In the genomic region with DNA sequence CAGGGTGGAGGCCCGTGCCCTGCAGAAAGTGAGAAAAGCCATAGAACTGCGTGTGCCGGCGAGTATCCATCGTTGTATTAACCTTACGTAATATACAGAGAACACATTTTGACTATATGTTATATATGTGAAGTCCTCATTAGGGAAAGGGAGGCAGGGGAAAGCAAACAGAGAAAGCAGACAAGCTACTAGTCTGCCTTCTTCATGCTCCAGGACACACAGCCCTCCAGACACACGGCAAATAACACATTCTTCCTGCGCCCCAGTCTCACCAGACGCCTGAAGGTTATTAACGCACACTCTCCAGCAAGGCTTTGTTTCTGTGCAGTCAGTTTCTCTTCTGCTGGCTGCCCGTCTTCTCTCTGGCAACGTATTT, we compare ENCODE assay signal across 19 cellular contexts. TPM values are rescaled to one million over a fixed set of nuclear protein-coding genes. Genes with fewer than 3 reads are reported as not detected.
DNase-seq lines count a peak whose midpoint lies in the region; ATAC-seq, FAIRE-seq and TF ChIP-seq lines count a peak whose summit lies in the region.
"Had no signal": no experiment of that assay in that cellular context is flagged by ENCODE, and none has a peak within 500 bp of the region (broad histone marks: within the 10 kb centered on the region; RNA-seq: fewer than 3 reads in every experiment).

No MANE protein-coding gene starts in this region.

- peak; percentile 22 to 27 for ATAC-seq in activated T-cell treated with anti-CD3 and anti-CD28 coated beads, Interleukin-2, amount 50 U/mL, for 72 hours (replicated peaks in 1 of 2)
- ATAC-seq in activated T-helper 17 cell treated with anti-CD3 and anti-CD28 coated beads, Interleukin-2, amount 50 U/mL, for 72 hours (replicated peaks), result no peak
- ATAC-seq in stimulated activated effector memory CD8-positive, alpha-beta T cell treated with anti-CD3 and anti-CD28 coated beads, Interleukin-12 subunit alpha, Interleukin-12 subunit beta, amount 100 ng/mL, for 72 hours, result no peak

- FAIRE-seq in H54 (lab: Jason Lieb, UNC) (no peak), frontal cortex (lab: Jason Lieb, UNC) (no peak)

- no peaks in the 10 kb centered on the region for H3K4me1 ChIP-seq in iPS-15b (ENCODE audit: control insufficient read depth, insufficient read depth, low read length)

- H3K9ac ChIP-seq in iPS-15b (ENCODE audit: low read depth, low read length), result no peak overlapping the region

- no peak for TF ChIP-seq CTCF in chondrocyte (IDR thresholded peaks at IDR 0.05)

- peaks cover 14% of the 10 kb centered on the region for H3K27me3 Mint-ChIP-seq in activated T-cell treated with anti-CD3 and anti-CD28 coated beads, Interleukin-2, amount 50 U/mL, for 72 hours (ENCODE audit: low read depth)
- H3K27me3 Mint-ChIP-seq in activated T-helper 17 cell treated with anti-CD3 and anti-CD28 coated beads, Interleukin-2, amount 50 U/mL, for 72 hours, result peaks cover 3% of the 10 kb centered on the region
- H3K27me3 Mint-ChIP-seq in chondrocyte (ENCODE audit: low read depth), result no peaks in the 10 kb centered on the region

- H3K36me3 Mint-ChIP-seq in activated T-cell treated with anti-CD3 and anti-CD28 coated beads, Interleukin-2, amount 50 U/mL, for 72 hours (ENCODE audit: insufficient read depth in 2 of 2), result peaks cover 5% of the 10 kb centered on the region in 2 donors
- no peaks in the 10 kb centered on the region for H3K36me3 Mint-ChIP-seq in activated T-helper 17 cell treated with anti-CD3 and anti-CD28 coated beads, Interleukin-2, amount 50 U/mL, for 72 hours (ENCODE audit: low read depth)
- peaks cover 6% of the 10 kb centered on the region for H3K36me3 Mint-ChIP-seq in stimulated activated effector memory CD8-positive, alpha-beta T cell treated with anti-CD3 and anti-CD28 coated beads, Interleukin-12 subunit alpha, Interleukin-12 subunit beta, amount 100 ng/mL, for 72 hours
- H3K36me3 Mint-ChIP-seq in chondrocyte (ENCODE audit: low read depth), result peaks cover 6% of the 10 kb centered on the region

- H3K9me3 ChIP-seq in iPS-15b (ENCODE audit: control insufficient read depth, insufficient read depth, low read length), result no peaks in the 10 kb centered on the region
- H3K9me3 ChIP-seq: upper lobe of right lung had no signal

- peaks cover 8% of the 10 kb centered on the region for H3K36me3 ChIP-seq in iPS-15b (ENCODE audit: control insufficient read depth, insufficient read depth, low read length)

- DNase-seq in activated T-cell treated with anti-CD3 and anti-CD28 coated beads, Interleukin-2, amount 50 U/mL, for 72 hours, result no peak
- DNase-seq in activated T-cell treated with anti-CD3 and anti-CD28 coated beads for 4 hours (no peak), H54 (ENCODE audit: insufficient read length, low spot score) (no peak), chondrocyte (ENCODE audit: low spot score) (no peak), frontal cortex (ENCODE audit: low spot score in 2 of 2) (no peak)
- no peak for DNase-seq in stimulated activated effector memory CD8-positive, alpha-beta T cell treated with anti-CD3 and anti-CD28 coated beads, Interleukin-12 subunit alpha, Interleukin-12 subunit beta, amount 100 ng/mL, for 72 hours (ENCODE audit: low spot score in 2 of 2)
- DNase-seq: 8988T; activated CD4-positive, alpha-beta memory T cell treated with anti-CD3 and anti-CD28 coated beads for 36 hours; brain microvascular endothelial cell; kidney glomerular epithelial cell; NCI-H1092; right cardiac atrium; SIG-M5; stimulated activated CD4-positive, alpha-beta T cell treated with anti-CD3 and anti-CD28 coated beads, Interleukin-2, amount 100 ng/mL, for 24 hours had no signal

- peaks cover 9% of the 10 kb centered on the region for H3K4me1 Mint-ChIP-seq in activated T-cell treated with anti-CD3 and anti-CD28 coated beads, Interleukin-2, amount 50 U/mL, for 72 hours (ENCODE audit: low read depth)
- no peaks in the 10 kb centered on the region for H3K4me1 Mint-ChIP-seq in activated T-helper 17 cell treated with anti-CD3 and anti-CD28 coated beads, Interleukin-2, amount 50 U/mL, for 72 hours
- H3K4me1 Mint-ChIP-seq in stimulated activated effector memory CD8-positive, alpha-beta T cell treated with anti-CD3 and anti-CD28 coated beads, Interleukin-12 subunit alpha, Interleukin-12 subunit beta, amount 100 ng/mL, for 72 hours, result peaks cover 16% of the 10 kb centered on the region
- peaks cover 14% of the 10 kb centered on the region for H3K4me1 Mint-ChIP-seq in chondrocyte (ENCODE audit: low read depth)

- TF ChIP-seq POLR2A in H54 (IDR thresholded peaks at IDR 0.05; ENCODE audit: low read depth, low read length), result no peak

- H3K4me3 Mint-ChIP-seq in activated T-cell treated with anti-CD3 and anti-CD28 coated beads, Interleukin-2, amount 50 U/mL, for 72 hours, result peak overlapping the region; percentile 13 to 32
- peak overlapping the region; percentile 7 for H3K4me3 Mint-ChIP-seq in activated T-helper 17 cell treated with anti-CD3 and anti-CD28 coated beads, Interleukin-2, amount 50 U/mL, for 72 hours
- H3K4me3 Mint-ChIP-seq in stimulated activated effector memory CD8-positive, alpha-beta T cell treated with anti-CD3 and anti-CD28 coated beads, Interleukin-12 subunit alpha, Interleukin-12 subunit beta, amount 100 ng/mL, for 72 hours, result no peak overlapping the region
- H3K4me3 Mint-ChIP-seq in chondrocyte (ENCODE audit: unreplicated experiment), result no peak overlapping the region
- H3K4me3 Mint-ChIP-seq: activated CD4-positive, alpha-beta memory T cell treated with anti-CD3 and anti-CD28 coated beads for 36 hours had no signal

- H3K27me3 ChIP-seq in iPS-15b (ENCODE audit: control insufficient read depth, insufficient read depth, low read length), result no peaks in the 10 kb centered on the region
- H3K27me3 ChIP-seq: brain microvascular endothelial cell, upper lobe of right lung had no signal

- H3K9me3 Mint-ChIP-seq in activated T-cell treated with anti-CD3 and anti-CD28 coated beads, Interleukin-2, amount 50 U/mL, for 72 hours, result peaks cover under 1 to 4% of the 10 kb centered on the region in 2 donors
- peaks cover 3% of the 10 kb centered on the region for H3K9me3 Mint-ChIP-seq in activated T-helper 17 cell treated with anti-CD3 and anti-CD28 coated beads, Interleukin-2, amount 50 U/mL, for 72 hours
- peaks cover 4% of the 10 kb centered on the region for H3K9me3 Mint-ChIP-seq in stimulated activated effector memory CD8-positive, alpha-beta T cell treated with anti-CD3 and anti-CD28 coated beads, Interleukin-12 subunit alpha, Interleukin-12 subunit beta, amount 100 ng/mL, for 72 hours
- H3K9me3 Mint-ChIP-seq in chondrocyte (ENCODE audit: low read depth), result peaks cover 5% of the 10 kb centered on the region

- H3K4me3 ChIP-seq in iPS-15b (ENCODE audit: low read depth, low read length), result peak overlapping the region; percentile 53
- H3K4me3 ChIP-seq: upper lobe of right lung had no signal

- H3K27ac Mint-ChIP-seq in activated T-cell treated with anti-CD3 and anti-CD28 coated beads, Interleukin-2, amount 50 U/mL, for 72 hours, result no peak overlapping the region
- H3K27ac Mint-ChIP-seq in activated T-helper 17 cell treated with anti-CD3 and anti-CD28 coated beads, Interleukin-2, amount 50 U/mL, for 72 hours, result no peak overlapping the region
- H3K27ac Mint-ChIP-seq in stimulated activated effector memory CD8-positive, alpha-beta T cell treated with anti-CD3 and anti-CD28 coated beads, Interleukin-12 subunit alpha, Interleukin-12 subunit beta, amount 100 ng/mL, for 72 hours, result peak overlapping the region; percentile 26
- no peak overlapping the region for H3K27ac Mint-ChIP-seq in chondrocyte (ENCODE audit: unreplicated experiment)
- H3K27ac Mint-ChIP-seq: activated CD4-positive, alpha-beta memory T cell treated with anti-CD3 and anti-CD28 coated beads for 36 hours; activated T-helper 2 cell treated with anti-CD3 and anti-CD28 coated beads, Interferon-gamma antibody, Interleukin-2, Interleukin-4, amounts not matched to agents 10 μg/mL and 5 μg/mL and 100 μg/mL, durations not matched to agents 14 hours and 24 hours and 36 hours had no signal

RNA-seq across cellular contexts. Expression of a gene that starts 28.8 kb away (rescaled TPM):
- not detected for total RNA-seq in activated T-cell treated with anti-CD3 and anti-CD28 coated beads, Interleukin-2, amount 50 U/mL, for 72 hours
- total RNA-seq in activated T-helper 17 cell treated with anti-CD3 and anti-CD28 coated beads, Interleukin-2, amount 50 U/mL, for 72 hours, result under 1 TPM in 1 of 2 donors, not detected in 1; 0.13 TPM
- total RNA-seq in chondrocyte (not detected in 3 replicates), frontal cortex (not detected)
- total RNA-seq: activated CD4-positive, alpha-beta memory T cell treated with anti-CD3 and anti-CD28 coated beads for 36 hours; activated T-helper 2 cell treated with anti-CD3 and anti-CD28 coated beads, Interferon-gamma antibody, Interleukin-2, Interleukin-4, amounts not matched to agents 10 μg/mL and 5 μg/mL and 100 μg/mL, durations not matched to agents 14 hours and 24 hours and 36 hours; H7; right cardiac atrium; upper lobe of right lung had no signal

RNA-seq across cellular contexts. Expression of a gene that starts 29.1 kb away (rescaled TPM):
- 1 to 10 TPM in 1 of 2 donors, under 1 TPM in 1; 0.70 to 1.4 TPM for total RNA-seq in activated T-cell treated with anti-CD3 and anti-CD28 coated beads, Interleukin-2, amount 50 U/mL, for 72 hours
- total RNA-seq in activated T-helper 17 cell treated with anti-CD3 and anti-CD28 coated beads, Interleukin-2, amount 50 U/mL, for 72 hours, result under 1 TPM in 1 of 2 donors, not detected in 1; 0.53 TPM
- total RNA-seq in chondrocyte, result 2.8 to 3.7 TPM (median 3.0 TPM) in 3 replicates
- 10.6 TPM for total RNA-seq in frontal cortex

Comparison
In these comparisons a context has a peak if more than half of its experiments do, and no peak if none do; other contexts are left out.
1. ATAC-seq: peak in activated T-cell treated with anti-CD3 and anti-CD28 coated beads, Interleukin-2, amount 50 U/mL, for 72 hours (2 of 2); none in activated T-helper 17 cell treated with anti-CD3 and anti-CD28 coated beads, Interleukin-2, amount 50 U/mL, for 72 hours (single experiment) and stimulated activated effector memory CD8-positive, alpha-beta T cell treated with anti-CD3 and anti-CD28 coated beads, Interleukin-12 subunit alpha, Interleukin-12 subunit beta, amount 100 ng/mL, for 72 hours (single experiment).
2. H3K4me3 Mint-ChIP-seq: peak in activated T-cell treated with anti-CD3 and anti-CD28 coated beads, Interleukin-2, amount 50 U/mL, for 72 hours (2 of 2) and activated T-helper 17 cell treated with anti-CD3 and anti-CD28 coated beads, Interleukin-2, amount 50 U/mL, for 72 hours (single experiment); none in stimulated activated effector memory CD8-positive, alpha-beta T cell treated with anti-CD3 and anti-CD28 coated beads, Interleukin-12 subunit alpha, Interleukin-12 subunit beta, amount 100 ng/mL, for 72 hours (single experiment) and chondrocyte (single experiment).